17 cellular contexts compared by ENCODE assay signal in genomic region chr21:35527358-35527757, GRCh38.
"Had no signal": no experiment of that assay in that cellular context is flagged by ENCODE, and none has a peak within 500 bp of the region (broad histone marks: within the 10 kb centered on the region; RNA-seq: fewer than 3 reads in every experiment).

No MANE protein-coding gene starts in this region.

- ATAC-seq: upper lobe of right lung had no signal

- H3K36me3 ChIP-seq: left ventricle myocardium inferior, ovary, upper lobe of right lung had no signal

- H3K4me1 Mint-ChIP-seq: brain, neural crest cell had no signal

- H3K27ac ChIP-seq: hepatocyte, left ventricle myocardium inferior, upper lobe of right lung had no signal

- H3K79me2 ChIP-seq: hepatocyte had no signal

- H3K9me3 Mint-ChIP-seq: activated CD4-positive, alpha-beta memory T cell treated with anti-CD3 and anti-CD28 coated beads, Interleukin-2, amount 10 ng/mL, durations not matched to agents 7 days and 5 days; endodermal cell; neural crest cell; stimulated activated naive CD8-positive, alpha-beta T cell treated with anti-CD3 and anti-CD28 coated beads, Interleukin-15, Interleukin-2, amounts not matched to agents 100 ng/mL and 50 ng/mL, for 24 hours had no signal

- H3K4me3 Mint-ChIP-seq: brain, endodermal cell, neural crest cell had no signal

- H2AFZ ChIP-seq: hepatocyte had no signal

- DNase-seq: activated CD4-positive, alpha-beta memory T cell treated with anti-CD3 and anti-CD28 coated beads, Interleukin-2, amount 10 ng/mL, durations not matched to agents 7 days and 5 days; activated effector memory CD4-positive, alpha-beta T cell treated with anti-CD3 and anti-CD28 coated beads, Interleukin-2, amount 50 U/mL, for 16 hours; amniotic stem cell; cerebellar nuclear complex; dermis blood vessel endothelial cell; endodermal cell; kidney; left ventricle myocardium inferior; mesendoderm; ovary; stimulated activated CD4-positive, alpha-beta T cell treated with anti-CD3 and anti-CD28 coated beads, Interleukin-4, amount 100 ng/mL, for 1 hour; stimulated activated CD8-positive, alpha-beta memory T cell treated with anti-CD3 and anti-CD28 coated beads, Interleukin-4, amount 100 ng/mL, for 48 hours; upper lobe of right lung had no signal

- H3K27ac Mint-ChIP-seq: brain, endodermal cell had no signal

- H3K27me3 Mint-ChIP-seq: activated CD4-positive, alpha-beta memory T cell treated with anti-CD3 and anti-CD28 coated beads, Interleukin-2, amount 10 ng/mL, durations not matched to agents 7 days and 5 days; stimulated activated naive CD8-positive, alpha-beta T cell treated with anti-CD3 and anti-CD28 coated beads, Interleukin-15, Interleukin-2, amounts not matched to agents 100 ng/mL and 50 ng/mL, for 24 hours had no signal

- H3K9me3 ChIP-seq: left ventricle myocardium inferior, ovary, upper lobe of right lung had no signal

- H3K27me3 ChIP-seq: hepatocyte, ovary, upper lobe of right lung had no signal

- H3K4me1 ChIP-seq: left ventricle myocardium inferior had no signal

- H3K4me2 ChIP-seq: hepatocyte had no signal

- H3K36me3 Mint-ChIP-seq: brain had no signal

- H3K4me3 ChIP-seq: hepatocyte, left ventricle myocardium inferior, ovary, upper lobe of right lung had no signal
